Comparison of ENCODE assay signal across 9 cellular contexts in genomic region chr1:155070392-155070700, GRCh38. TPM values are rescaled to one million over a fixed set of nuclear protein-coding genes. Genes with fewer than 3 reads are reported as not detected.
DNase-seq lines count a peak whose midpoint lies in the region; ATAC-seq and TF ChIP-seq lines count a peak whose summit lies in the region.
"Had no signal": no experiment of that assay in that cellular context is flagged by ENCODE, and none has a peak within 500 bp of the region (broad histone marks: within the 10 kb centered on the region; RNA-seq: fewer than 3 reads in every experiment).

No MANE protein-coding gene starts in this region.

- ATAC-seq in HG02840 (IDR thresholded peaks at IDR 0.05; ENCODE audit: low FRiP score, unreplicated experiment) = no peak

- peak overlapping the region; percentile 30 for H3K4me2 ChIP-seq in mammary epithelial cell (ENCODE audit: insufficient read depth, low read depth, low read length)
- H3K4me2 ChIP-seq in mesendoderm (ENCODE audit: low read length) = peak overlapping the region; percentile 78

- no TSS peak for BruUV-seq in mammary epithelial cell (replicated peaks; lab: Mats Ljungman, UMichigan)

- H3K9me3 ChIP-seq in mammary epithelial cell (replicated peaks; ENCODE audit: insufficient read depth, low read length) = no peaks in the 10 kb centered on the region
- H3K9me3 ChIP-seq in transverse colon = no peaks in the 10 kb centered on the region
- H3K9me3 ChIP-seq: MG63 had no signal

- no peak overlapping the region for H3K18ac ChIP-seq in mesendoderm (ENCODE audit: low read length)

- H3K4me3 Mint-ChIP-seq in activated naive CD4-positive, alpha-beta T cell treated with anti-CD3 and anti-CD28 coated beads, Interleukin-2, amount 50 U/mL, for 24 hours = peak overlapping the region; percentile 51

- no peaks in the 10 kb centered on the region for H4K20me1 ChIP-seq in mammary epithelial cell (ENCODE audit: insufficient read depth, low read length)

- H3K79me1 ChIP-seq in mesendoderm (ENCODE audit: low read length) = peaks cover 6% of the 10 kb centered on the region

- no peak overlapping the region for H3K9ac ChIP-seq in mammary epithelial cell (ENCODE audit: insufficient read depth, low read length)
- peak overlapping the region; percentile 55 for H3K9ac ChIP-seq in mesendoderm (ENCODE audit: low read length)

- H4K8ac ChIP-seq in mesendoderm (ENCODE audit: low read depth, low read length) = no peak overlapping the region

- peaks cover 13% of the 10 kb centered on the region for H3K4me1 ChIP-seq in mammary epithelial cell (ENCODE audit: insufficient read depth, low read length)
- H3K4me1 ChIP-seq in mesendoderm (ENCODE audit: control insufficient read depth, low read depth, low read length) = peaks cover 8% of the 10 kb centered on the region
- peaks cover 12 to 21% (median 17%) of the 10 kb centered on the region in 4 donors for H3K4me1 ChIP-seq in transverse colon

- H3K4me3 ChIP-seq in mammary epithelial cell (replicated peaks in 1 of 3; ENCODE audit: insufficient read depth in 1 of 3, low read depth in 2 of 3, low read length in 3 of 3) (no peak overlapping the region), mesendoderm (ENCODE audit: low read length) (no peak overlapping the region), transverse colon (peak overlapping the region in 2 of 4 donors; percentile 36 to 46)
- H3K4me3 ChIP-seq: MG63 had no signal

- H2AFZ ChIP-seq in mammary epithelial cell (ENCODE audit: low read depth, low read length) = peak overlapping the region; percentile 19

- peak overlapping the region; percentile 35 for H3K56ac ChIP-seq in mesendoderm (ENCODE audit: low read length)

- no peak overlapping the region for H2BK5ac ChIP-seq in mesendoderm (ENCODE audit: low read length)

- dilution Hi-C loops in mammary epithelial cell (cut with HindIII; ENCODE audit: low sequenced_read_pairs) = no loop called here

- peaks cover 2% of the 10 kb centered on the region for H3K36me3 Mint-ChIP-seq in activated naive CD4-positive, alpha-beta T cell treated with anti-CD3 and anti-CD28 coated beads, Interleukin-2, amount 50 U/mL, for 24 hours

- 53% methylated on average over 10 of the region's 13 CpGs for WGBS in mammary epithelial cell (ENCODE audit: low coverage, missing lambda C conversion rate)
- WGBS in mesendoderm (ENCODE audit: extremely low coverage, insufficient coverage, low lambda C conversion rate) = no CpG with 5 or more reads among the region's 13 CpGs
- 29% methylated on average over 13 of the region's 13 CpGs; no CpG with 5 or more reads in 1 of the 2 donors for WGBS in transverse colon (ENCODE audit: low coverage in 1 of 2), 2 donors

- in situ Hi-C loops in mammary epithelial cell (cut with MboI; ENCODE audit: low sequenced_read_pairs in 2 of 2) = no loop called here
- in situ Hi-C loops in transverse colon (cut with MboI; ENCODE audit: low pct_ligation_motif_present in 1 of 4, low pct_unique_long_range_greater_than_20kb in 1 of 4, low sequenced_read_pairs in 3 of 4) = loop anchor here in 3 of 4 donors (25.0 kb wide), 1 partner anchor 108 kb away; the partner anchor contains the start of genes CKS1B (in 3 of the 3), PBXIP1 (in 3 of the 3), PYGO2 (in 3 of the 3) and SHC1 (in 3 of the 3)

- no peak overlapping the region for H2BK120ac ChIP-seq in mesendoderm (ENCODE audit: low read depth, low read length)

- no peaks in the 10 kb centered on the region for H3K27me3 Mint-ChIP-seq in activated naive CD4-positive, alpha-beta T cell treated with anti-CD3 and anti-CD28 coated beads, Interleukin-2, amount 50 U/mL, for 24 hours

- no peak for DNase-seq in activated naive CD4-positive, alpha-beta T cell treated with Interleukin-2 at 50 U/mL for 16 hours
- DNase-seq in mammary epithelial cell (no peak), mesendoderm (no peak), transverse colon (no peak), NCI-H1092 treated with DMSO at 0.1 percent for 48 hours (lab: John Stamatoyannopoulos, UW) (no peak), A172 (ENCODE audit: low spot score) (no peak)
- DNase-seq: MG63 had no signal

- H3K27ac Mint-ChIP-seq in activated naive CD4-positive, alpha-beta T cell treated with anti-CD3 and anti-CD28 coated beads, Interleukin-2, amount 50 U/mL, for 24 hours = no peak overlapping the region

- H4K5ac ChIP-seq in mesendoderm (ENCODE audit: low read length) = no peak overlapping the region

- no peak overlapping the region for H2AK5ac ChIP-seq in mesendoderm (ENCODE audit: low read length)

- H3K4me1 Mint-ChIP-seq in activated naive CD4-positive, alpha-beta T cell treated with anti-CD3 and anti-CD28 coated beads, Interleukin-2, amount 50 U/mL, for 24 hours = peaks cover 30% of the 10 kb centered on the region

- no peak overlapping the region for H3K4ac ChIP-seq in mesendoderm (ENCODE audit: low read depth, low read length)

- no peak overlapping the region for H2BK15ac ChIP-seq in mesendoderm (replicated peaks; ENCODE audit: low read depth)

- intact Hi-C loops in mammary epithelial cell (cut with micrococcal nuclease) (no loop called here), transverse colon (cut with DNase I; ENCODE audit: low total_unique reads) (no loop called here)

- no peaks in the 10 kb centered on the region for H3K9me3 Mint-ChIP-seq in activated naive CD4-positive, alpha-beta T cell treated with anti-CD3 and anti-CD28 coated beads, Interleukin-2, amount 50 U/mL, for 24 hours

- H3K27me3 ChIP-seq in mammary epithelial cell (ENCODE audit: insufficient read depth, low read length) (no peaks in the 10 kb centered on the region), mesendoderm (ENCODE audit: insufficient read depth, low read length, poor library complexity) (no peaks in the 10 kb centered on the region), transverse colon (no peaks in the 10 kb centered on the region)
- H3K27me3 ChIP-seq: MG63 had no signal

- no peak for TF ChIP-seq POLR2A in transverse colon (IDR thresholded peaks at IDR 0.05)

- H3K27ac ChIP-seq in mammary epithelial cell (ENCODE audit: insufficient read depth, low read depth, low read length) = no peak overlapping the region
- no peak overlapping the region for H3K27ac ChIP-seq in mesendoderm (ENCODE audit: low read depth, low read length)
- H3K27ac ChIP-seq in transverse colon = peak overlapping the region; percentile 62 to 77 (median 66)

- no peak overlapping the region for H3K23ac ChIP-seq in mesendoderm (ENCODE audit: low read length)

- no peak for TF ChIP-seq CTCF in mammary epithelial cell (conservative IDR thresholded peaks at IDR 0.05 in 1 of 2, IDR thresholded peaks at IDR 0.05 in 1 of 2; ENCODE audit: extremely low read depth in 1 of 2, insufficient read depth in 1 of 2, low read depth in 1 of 2, low read length in 2 of 2)
- no peak for TF ChIP-seq CTCF in transverse colon (IDR thresholded peaks at IDR 0.05)

- CTCF ChIA-PET in mammary epithelial cell (lab: Charles Lee; ENCODE audit: low non-redundant PET) = interaction anchor here (0.9 kb wide), 1 partner anchor 103 kb away, joined by 4 read pairs; the partner anchor contains the start of gene KRTCAP2

- H3K36me3 ChIP-seq in mammary epithelial cell (ENCODE audit: insufficient read depth, low read length) = no peaks in the 10 kb centered on the region
- H3K36me3 ChIP-seq in mesendoderm (ENCODE audit: control insufficient read depth, insufficient read depth, low read length) = peaks cover 2% of the 10 kb centered on the region
- no peaks in the 10 kb centered on the region for H3K36me3 ChIP-seq in transverse colon

- no peak for TF ChIP-seq EP300 in transverse colon (IDR thresholded peaks at IDR 0.05; ENCODE audit: low read depth)

- H3K79me2 ChIP-seq in mammary epithelial cell (ENCODE audit: insufficient read depth, low read length) = no peaks in the 10 kb centered on the region
- H3K79me2 ChIP-seq in mesendoderm (ENCODE audit: control insufficient read depth, insufficient read depth, low read length) = no peaks in the 10 kb centered on the region

RNA-seq across cellular contexts. Expression of gene EFNA4, which starts 6.8 kb away (rescaled TPM):
- 1 to 10 TPM; 5.0 to 5.8 TPM for total RNA-seq in mammary epithelial cell
- 8.4 TPM for polyA plus RNA-seq in mammary epithelial cell
- 6.8 TPM for polyA minus RNA-seq in mammary epithelial cell
- polyA plus RNA-seq in mesendoderm (2013, experiment 1 of 2) = 16.0 TPM
- polyA plus RNA-seq in mesendoderm (2013, experiment 2 of 2) = 14.9 TPM
- 10 to 100 TPM; 18.3 to 57.2 (median 37.2) TPM for total RNA-seq in transverse colon
- total RNA-seq in A172 (2014; rRNA removed; shearing (Covaris generic)) = 20.3 and 21.7 TPM in 2 replicates

RNA-seq across cellular contexts. Expression of gene EFNA3, which starts 8.3 kb away (rescaled TPM):
- total RNA-seq in mammary epithelial cell = 1 to 10 TPM; 2.2 to 4.0 TPM
- polyA plus RNA-seq in mammary epithelial cell = 3.7 TPM
- 4.2 TPM for polyA minus RNA-seq in mammary epithelial cell
- 11.2 TPM for polyA plus RNA-seq in mesendoderm (2013, experiment 1 of 2)
- 10.3 TPM for polyA plus RNA-seq in mesendoderm (2013, experiment 2 of 2)
- 1 to 10 TPM; 3.4 to 7.9 (median 7.2) TPM for total RNA-seq in transverse colon
- 1.5 and 2.5 TPM in 2 replicates for total RNA-seq in A172 (2014; rRNA removed; shearing (Covaris generic))

RNA-seq across cellular contexts. Expression of gene ADAM15, which starts 19.2 kb away (rescaled TPM):
- total RNA-seq in mammary epithelial cell (100 to 1,000 TPM; 111 to 127 TPM), transverse colon (100 to 1,000 TPM in 3 of 4 donors, 10 to 100 TPM in 1; 90.6 to 196 (median 115) TPM)
- polyA plus RNA-seq in mammary epithelial cell = 129 TPM
- polyA minus RNA-seq in mammary epithelial cell = 284 TPM
- 12.2 TPM for polyA plus RNA-seq in mesendoderm (2013, experiment 1 of 2)
- 12.2 TPM for polyA plus RNA-seq in mesendoderm (2013, experiment 2 of 2)
- total RNA-seq in A172 (2014; rRNA removed; shearing (Covaris generic)) = 144 and 154 TPM in 2 replicates

RNA-seq across cellular contexts. Expression of gene DCST1, which starts 36.7 kb away (rescaled TPM):
- total RNA-seq in mammary epithelial cell (not detected), transverse colon (under 1 TPM in 2 of 4 donors, not detected in 2; 0.32 to 0.41 TPM)
- not detected for polyA plus RNA-seq in mammary epithelial cell
- not detected for polyA minus RNA-seq in mammary epithelial cell
- polyA plus RNA-seq in mesendoderm (2013, experiment 1 of 2) = not detected
- not detected for polyA plus RNA-seq in mesendoderm (2013, experiment 2 of 2)
- total RNA-seq in A172 (2014; rRNA removed; shearing (Covaris generic)) = not detected in 2 replicates

RNA-seq across cellular contexts. Expression of gene DCST2, which starts 36.8 kb away (rescaled TPM):
- under 1 TPM; 0.33 to 0.66 TPM for total RNA-seq in mammary epithelial cell
- 0.15 TPM for polyA plus RNA-seq in mammary epithelial cell
- polyA minus RNA-seq in mammary epithelial cell = not detected
- polyA plus RNA-seq in mesendoderm (2013, experiment 1 of 2) = 0.03 TPM
- 0.03 TPM for polyA plus RNA-seq in mesendoderm (2013, experiment 2 of 2)
- 1 to 10 TPM in 3 of 4 donors, not detected in 1; 1.9 to 4.6 (median 4.5) TPM for total RNA-seq in transverse colon
- total RNA-seq in A172 (2014; rRNA removed; shearing (Covaris generic)) = 0.90 TPM in 1 of 2 replicates, not detected in the other

Comparison
In these comparisons a context has a peak if more than half of its experiments do, and no peak if none do; other contexts are left out.
1. H3K27ac ChIP-seq: peak in transverse colon (4 of 4); none in mammary epithelial cell (single experiment) and mesendoderm (single experiment).
2. in situ Hi-C loops: an anchor here in transverse colon (25.0 kb wide); none called in mammary epithelial cell.